23 cellular contexts compared by ENCODE assay signal in genomic region chr4:74480267-74480666, GRCh38. TPM values are rescaled to one million over a fixed set of nuclear protein-coding genes. Genes with fewer than 3 reads are reported as not detected.
A peak's percentile ranks its signal among the peaks of the same experiment; 100 is the strongest.
DNase-seq lines count a peak whose midpoint lies in the region; ATAC-seq, FAIRE-seq and TF ChIP-seq lines count a peak whose summit lies in the region.
"Had no signal": no experiment of that assay in that cellular context is flagged by ENCODE, and none has a peak within 500 bp of the region (broad histone marks: within the 10 kb centered on the region; RNA-seq: fewer than 3 reads in every experiment).

No MANE protein-coding gene starts in this region.

- no peak overlapping the region for H3K4me3 Mint-ChIP-seq in stimulated activated memory B cell treated with anti-CD40 and anti-IgM and Interleukin-4, amounts not matched to agents 10 μg/mL and 1 μg/mL and 100 μg/mL, for 72 hours
- H3K4me3 Mint-ChIP-seq in endothelial cell (ENCODE audit: unreplicated experiment): no peak overlapping the region
- H3K4me3 Mint-ChIP-seq: B cell; CD8-positive, alpha-beta T cell had no signal

- H3K27ac Mint-ChIP-seq in stimulated activated memory B cell treated with anti-CD40 and anti-IgM and Interleukin-4, amounts not matched to agents 10 μg/mL and 1 μg/mL and 100 μg/mL, for 72 hours: no peak overlapping the region
- no peak overlapping the region for H3K27ac Mint-ChIP-seq in endothelial cell (ENCODE audit: unreplicated experiment)
- H3K27ac Mint-ChIP-seq: B cell; CD8-positive, alpha-beta T cell had no signal

- H3K27me3 Mint-ChIP-seq in stimulated activated memory B cell treated with anti-CD40 and anti-IgM and Interleukin-4, amounts not matched to agents 10 μg/mL and 1 μg/mL and 100 μg/mL, for 72 hours: peaks cover 11% of the 10 kb centered on the region
- no peaks in the 10 kb centered on the region for H3K27me3 Mint-ChIP-seq in endothelial cell (ENCODE audit: unreplicated experiment)

- H3K9me3 Mint-ChIP-seq in stimulated activated memory B cell treated with anti-CD40 and anti-IgM and Interleukin-4, amounts not matched to agents 10 μg/mL and 1 μg/mL and 100 μg/mL, for 72 hours: no peaks in the 10 kb centered on the region
- H3K9me3 Mint-ChIP-seq in endothelial cell (ENCODE audit: unreplicated experiment): no peaks in the 10 kb centered on the region
- H3K9me3 Mint-ChIP-seq: CD8-positive, alpha-beta T cell had no signal

- DNase-seq in ELF-1 (ENCODE audit: low read depth, low spot score): peak; percentile 17
- DNase-seq in LNCaP clone FGC (ENCODE audit: low read depth): peak; percentile 69
- DNase-seq in epithelial cell of esophagus (ENCODE audit: low read depth): peak; percentile 83
- DNase-seq in HTR-8/SVneo (ENCODE audit: insufficient read length, low spot score): no peak
- DNase-seq in endothelial cell (ENCODE audit: low spot score): no peak
- no peak for DNase-seq in frontal cortex (ENCODE audit: low spot score in 2 of 2)
- DNase-seq: CD8-positive, alpha-beta T cell; DMS 273 treated with DMSO at 0.1 percent for 48 hours; DND-41; H7; Kasumi-1; MG63; NCI-H1105 treated with DMSO at 0.1 percent for 48 hours; NCI-H2029; NCI-H446 treated with DMSO at 0.1 percent for 48 hours; NCI-H526; NCI-H82; NK-92 treated with Interleukin-12 subunit alpha and Interleukin-12 subunit beta, amount 100 ng/mL, for 24 hours; Right ventricle myocardium superior; RPMI8226 had no signal

- H3K36me3 Mint-ChIP-seq in stimulated activated memory B cell treated with anti-CD40 and anti-IgM and Interleukin-4, amounts not matched to agents 10 μg/mL and 1 μg/mL and 100 μg/mL, for 72 hours: no peaks in the 10 kb centered on the region
- no peaks in the 10 kb centered on the region for H3K36me3 Mint-ChIP-seq in endothelial cell (ENCODE audit: low read depth, unreplicated experiment)
- H3K36me3 Mint-ChIP-seq: CD8-positive, alpha-beta T cell had no signal

- peak; percentile 7 for ATAC-seq in stimulated activated memory B cell treated with anti-CD40 and anti-IgM and Interleukin-4, amounts not matched to agents 10 μg/mL and 1 μg/mL and 100 μg/mL, for 72 hours
- ATAC-seq: CD8-positive, alpha-beta T cell; K562 had no signal

- no peaks in the 10 kb centered on the region for H3K4me1 Mint-ChIP-seq in stimulated activated memory B cell treated with anti-CD40 and anti-IgM and Interleukin-4, amounts not matched to agents 10 μg/mL and 1 μg/mL and 100 μg/mL, for 72 hours
- H3K4me1 Mint-ChIP-seq in endothelial cell (ENCODE audit: unreplicated experiment): no peaks in the 10 kb centered on the region

- no peak for FAIRE-seq in HTR-8/SVneo (lab: Jason Lieb, UNC)
- no peak for FAIRE-seq in frontal cortex (lab: Jason Lieb, UNC)
- FAIRE-seq: K562 had no signal

- H3K4me3 ChIP-seq in LNCaP clone FGC (ENCODE audit: low read depth, low read length): no peak overlapping the region
- no peak overlapping the region for H3K4me3 ChIP-seq in epithelial cell of esophagus (ENCODE audit: low read length)
- H3K4me3 ChIP-seq: K562, MG63 had no signal

- TF ChIP-seq CTCF in LNCaP clone FGC (IDR thresholded peaks at IDR 0.05; ENCODE audit: control insufficient read depth, extremely low read depth, insufficient read depth) (no peak), epithelial cell of esophagus (IDR thresholded peaks at IDR 0.05; ENCODE audit: insufficient read depth, low read depth, low read length, missing control alignments) (no peak), endothelial cell (IDR thresholded peaks at IDR 0.05; ENCODE audit: unreplicated experiment) (no peak)

RNA-seq across cellular contexts. Expression of gene AREG, which starts 35.3 kb away (rescaled TPM):
- total RNA-seq in endothelial cell (ENCODE audit: unreplicated experiment) (not detected), frontal cortex (not detected)
- total RNA-seq: H7 had no signal

Comparison
In these comparisons a context has a peak if more than half of its experiments do, and no peak if none do; other contexts are left out.
1. DNase-seq: peak in ELF-1 (single experiment), LNCaP clone FGC (single experiment) and epithelial cell of esophagus (single experiment); none in HTR-8/SVneo (single experiment), endothelial cell (single experiment) and frontal cortex (0 of 2).